ENCODE assay signal across 2 cellular contexts in the genomic region with DNA sequence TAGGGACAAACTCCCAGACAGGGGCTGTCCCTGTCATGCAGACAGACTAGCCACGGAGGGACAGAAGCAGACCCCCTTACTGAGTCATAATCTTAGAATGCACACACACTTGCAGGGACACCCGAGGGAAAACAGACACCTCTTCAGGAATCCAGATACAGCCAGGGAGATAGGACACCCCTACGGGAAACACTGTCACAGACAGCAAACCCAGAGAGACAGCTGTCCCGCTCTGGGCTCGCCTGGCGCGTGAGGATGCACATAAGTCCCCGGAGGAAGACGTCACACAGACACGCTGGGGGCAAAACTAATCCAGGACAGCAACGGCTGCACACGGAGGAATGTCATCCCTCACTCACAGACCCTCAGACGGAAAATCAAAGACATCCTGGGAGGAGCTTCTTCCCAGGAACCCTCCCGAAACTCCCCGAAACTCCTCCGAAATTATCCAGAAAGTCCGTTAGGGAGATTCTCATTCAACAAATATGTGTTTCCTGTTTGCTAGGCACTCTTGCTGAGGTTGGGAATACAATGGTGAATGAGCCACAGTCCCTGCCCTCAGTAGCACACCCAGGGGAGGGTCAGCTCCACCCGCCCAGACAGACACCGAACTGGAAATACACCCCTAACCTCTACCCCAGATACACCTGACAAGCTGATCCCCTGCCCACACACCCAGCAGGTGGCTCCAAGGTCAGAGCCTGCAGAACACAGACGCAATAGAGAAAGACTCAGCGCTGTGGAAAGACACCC.
A peak's percentile ranks its signal among the peaks of the same experiment; 100 is the strongest.
TF ChIP-seq lines count a peak whose summit lies in the region.

No MANE protein-coding gene starts in this region.

TF ChIP-seq in HEK293, 187 proteins besides CTCF, POLR2A, EP300 and RAD21:
- TF ChIP-seq ZNF76 (tag by site-specific recombination; IDR thresholded peaks at IDR 0.05; ENCODE audit: borderline replicate concordance, low read depth) (no peak), ZSCAN30 (tag by site-specific recombination; IDR thresholded peaks at IDR 0.05) (no peak), ZFHX2 (tag by site-specific recombination; conservative IDR thresholded peaks at IDR 0.05) (0 out of 2 replicates have a peak, but pooled peaks have one; percentile 13), EGR2 (tag by site-specific recombination; IDR thresholded peaks at IDR 0.05; ENCODE audit: low read depth) (peak; percentile 64)

TF ChIP-seq in GM23338, 12 proteins besides CTCF, POLR2A, EP300 and RAD21:
- TF ChIP-seq ZNF331 (CRISPR knock-in tag; IDR thresholded peaks at IDR 0.05; ENCODE audit: low read depth) (no peak), REST (IDR thresholded peaks at IDR 0.05; ENCODE audit: unreplicated experiment) (no peak), JUNB (IDR thresholded peaks at IDR 0.05; ENCODE audit: unreplicated experiment) (no peak), ZNF114 (CRISPR knock-in tag; IDR thresholded peaks at IDR 0.05) (no peak), EZH2 (IDR thresholded peaks at IDR 0.05; ENCODE audit: low read depth, unreplicated experiment) (no peak), NANOG (IDR thresholded peaks at IDR 0.05; ENCODE audit: borderline replicate concordance) (no peak), POLR2AphosphoS5 (IDR thresholded peaks at IDR 0.05; ENCODE audit: low read depth) (no peak), ZNF462 (CRISPR knock-in tag; IDR thresholded peaks at IDR 0.05) (no peak), CREB1 (CRISPR knock-in tag; IDR thresholded peaks at IDR 0.05; ENCODE audit: low read depth) (no peak)
